Comparison of ENCODE assay signal across 1 cellular context in genomic region chr20:35743693-35744491, GRCh38.
TF ChIP-seq lines count a peak whose summit lies in the region.

No MANE protein-coding gene starts in this region.

TF ChIP-seq in SK-N-SH treated with all-trans-retinoic acid at 6 μM for 48 hours, 23 proteins besides CTCF, POLR2A, EP300 and RAD21 (continued from another document):
- TF ChIP-seq POU6F1 (CRISPR knock-in tag; IDR thresholded peaks at IDR 0.05; ENCODE audit: borderline replicate concordance, low read depth) (no peak), PPARA (CRISPR knock-in tag; IDR thresholded peaks at IDR 0.05; ENCODE audit: borderline replicate concordance) (no peak), ARNTL (CRISPR knock-in tag; IDR thresholded peaks at IDR 0.05; ENCODE audit: borderline replicate concordance, low read depth) (no peak)
